ENCODE assay signal across 1 cellular context in genomic region chr20:3763691-3764601, GRCh38.
TF ChIP-seq lines count a peak whose summit lies in the region.

No MANE protein-coding gene starts in this region.

TF ChIP-seq in IMR-90, 13 proteins besides CTCF, POLR2A, EP300 and RAD21 (continued from another document):
- TF ChIP-seq, protein P1, sequence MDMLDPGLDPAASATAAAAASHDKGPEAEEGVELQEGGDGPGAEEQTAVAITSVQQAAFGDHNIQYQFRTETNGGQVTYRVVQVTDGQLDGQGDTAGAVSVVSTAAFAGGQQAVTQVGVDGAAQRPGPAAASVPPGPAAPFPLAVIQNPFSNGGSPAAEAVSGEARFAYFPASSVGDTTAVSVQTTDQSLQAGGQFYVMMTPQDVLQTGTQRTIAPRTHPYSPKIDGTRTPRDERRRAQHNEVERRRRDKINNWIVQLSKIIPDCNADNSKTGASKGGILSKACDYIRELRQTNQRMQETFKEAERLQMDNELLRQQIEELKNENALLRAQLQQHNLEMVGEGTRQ (IDR thresholded peaks at IDR 0.05; ENCODE audit: low read depth, low read length): no peak
- TF ChIP-seq MXI1 (IDR thresholded peaks at IDR 0.05; ENCODE audit: borderline replicate concordance, low read depth, low read length): no peak
- TF ChIP-seq CEBPB (IDR thresholded peaks at IDR 0.05; ENCODE audit: low read depth, low read length): no peak
- TF ChIP-seq NFE2L2 (IDR thresholded peaks at IDR 0.05; ENCODE audit: low read depth, low read length): no peak
- TF ChIP-seq SMC3 (IDR thresholded peaks at IDR 0.05; ENCODE audit: low read depth, low read length): no peak
- TF ChIP-seq MAFK (IDR thresholded peaks at IDR 0.05; ENCODE audit: low read depth, low read length): no peak
- no peak for TF ChIP-seq FOS (IDR thresholded peaks at IDR 0.05; ENCODE audit: low read depth, low read length)
- no peak for TF ChIP-seq CHD1 (IDR thresholded peaks at IDR 0.05; ENCODE audit: low read depth, low read length)
- TF ChIP-seq RFX5 (IDR thresholded peaks at IDR 0.05; ENCODE audit: low read depth, low read length): no peak
TF ChIP-seq in IMR-90: peak in this region for 0.
